1 cellular context compared by ENCODE assay signal in the genomic region with DNA sequence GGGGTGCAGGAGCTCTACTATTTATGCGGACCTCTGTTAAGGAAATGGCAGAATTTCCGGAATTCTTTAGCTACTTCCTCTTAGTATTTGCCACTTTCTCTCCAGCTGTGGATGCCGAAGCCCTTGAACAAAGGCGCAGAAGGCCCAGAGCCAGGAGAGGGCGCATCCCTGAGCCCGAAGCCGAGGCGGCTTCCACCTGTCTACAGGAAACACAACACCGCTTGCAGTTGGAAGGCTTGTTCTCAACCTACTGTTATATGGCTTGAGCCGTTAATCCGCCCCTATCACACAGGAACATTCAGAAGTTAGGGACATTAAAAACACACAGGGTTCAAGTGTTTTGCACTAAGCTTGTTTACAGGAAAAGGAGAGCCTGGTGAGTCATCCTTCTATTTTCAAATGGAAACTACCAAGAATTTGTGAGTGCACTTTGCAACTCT.
TF ChIP-seq lines count a peak whose summit lies in the region.

No MANE protein-coding gene starts in this region.

TF ChIP-seq in GM23338, 12 proteins besides CTCF, POLR2A, EP300 and RAD21:
- TF ChIP-seq, protein P1, sequence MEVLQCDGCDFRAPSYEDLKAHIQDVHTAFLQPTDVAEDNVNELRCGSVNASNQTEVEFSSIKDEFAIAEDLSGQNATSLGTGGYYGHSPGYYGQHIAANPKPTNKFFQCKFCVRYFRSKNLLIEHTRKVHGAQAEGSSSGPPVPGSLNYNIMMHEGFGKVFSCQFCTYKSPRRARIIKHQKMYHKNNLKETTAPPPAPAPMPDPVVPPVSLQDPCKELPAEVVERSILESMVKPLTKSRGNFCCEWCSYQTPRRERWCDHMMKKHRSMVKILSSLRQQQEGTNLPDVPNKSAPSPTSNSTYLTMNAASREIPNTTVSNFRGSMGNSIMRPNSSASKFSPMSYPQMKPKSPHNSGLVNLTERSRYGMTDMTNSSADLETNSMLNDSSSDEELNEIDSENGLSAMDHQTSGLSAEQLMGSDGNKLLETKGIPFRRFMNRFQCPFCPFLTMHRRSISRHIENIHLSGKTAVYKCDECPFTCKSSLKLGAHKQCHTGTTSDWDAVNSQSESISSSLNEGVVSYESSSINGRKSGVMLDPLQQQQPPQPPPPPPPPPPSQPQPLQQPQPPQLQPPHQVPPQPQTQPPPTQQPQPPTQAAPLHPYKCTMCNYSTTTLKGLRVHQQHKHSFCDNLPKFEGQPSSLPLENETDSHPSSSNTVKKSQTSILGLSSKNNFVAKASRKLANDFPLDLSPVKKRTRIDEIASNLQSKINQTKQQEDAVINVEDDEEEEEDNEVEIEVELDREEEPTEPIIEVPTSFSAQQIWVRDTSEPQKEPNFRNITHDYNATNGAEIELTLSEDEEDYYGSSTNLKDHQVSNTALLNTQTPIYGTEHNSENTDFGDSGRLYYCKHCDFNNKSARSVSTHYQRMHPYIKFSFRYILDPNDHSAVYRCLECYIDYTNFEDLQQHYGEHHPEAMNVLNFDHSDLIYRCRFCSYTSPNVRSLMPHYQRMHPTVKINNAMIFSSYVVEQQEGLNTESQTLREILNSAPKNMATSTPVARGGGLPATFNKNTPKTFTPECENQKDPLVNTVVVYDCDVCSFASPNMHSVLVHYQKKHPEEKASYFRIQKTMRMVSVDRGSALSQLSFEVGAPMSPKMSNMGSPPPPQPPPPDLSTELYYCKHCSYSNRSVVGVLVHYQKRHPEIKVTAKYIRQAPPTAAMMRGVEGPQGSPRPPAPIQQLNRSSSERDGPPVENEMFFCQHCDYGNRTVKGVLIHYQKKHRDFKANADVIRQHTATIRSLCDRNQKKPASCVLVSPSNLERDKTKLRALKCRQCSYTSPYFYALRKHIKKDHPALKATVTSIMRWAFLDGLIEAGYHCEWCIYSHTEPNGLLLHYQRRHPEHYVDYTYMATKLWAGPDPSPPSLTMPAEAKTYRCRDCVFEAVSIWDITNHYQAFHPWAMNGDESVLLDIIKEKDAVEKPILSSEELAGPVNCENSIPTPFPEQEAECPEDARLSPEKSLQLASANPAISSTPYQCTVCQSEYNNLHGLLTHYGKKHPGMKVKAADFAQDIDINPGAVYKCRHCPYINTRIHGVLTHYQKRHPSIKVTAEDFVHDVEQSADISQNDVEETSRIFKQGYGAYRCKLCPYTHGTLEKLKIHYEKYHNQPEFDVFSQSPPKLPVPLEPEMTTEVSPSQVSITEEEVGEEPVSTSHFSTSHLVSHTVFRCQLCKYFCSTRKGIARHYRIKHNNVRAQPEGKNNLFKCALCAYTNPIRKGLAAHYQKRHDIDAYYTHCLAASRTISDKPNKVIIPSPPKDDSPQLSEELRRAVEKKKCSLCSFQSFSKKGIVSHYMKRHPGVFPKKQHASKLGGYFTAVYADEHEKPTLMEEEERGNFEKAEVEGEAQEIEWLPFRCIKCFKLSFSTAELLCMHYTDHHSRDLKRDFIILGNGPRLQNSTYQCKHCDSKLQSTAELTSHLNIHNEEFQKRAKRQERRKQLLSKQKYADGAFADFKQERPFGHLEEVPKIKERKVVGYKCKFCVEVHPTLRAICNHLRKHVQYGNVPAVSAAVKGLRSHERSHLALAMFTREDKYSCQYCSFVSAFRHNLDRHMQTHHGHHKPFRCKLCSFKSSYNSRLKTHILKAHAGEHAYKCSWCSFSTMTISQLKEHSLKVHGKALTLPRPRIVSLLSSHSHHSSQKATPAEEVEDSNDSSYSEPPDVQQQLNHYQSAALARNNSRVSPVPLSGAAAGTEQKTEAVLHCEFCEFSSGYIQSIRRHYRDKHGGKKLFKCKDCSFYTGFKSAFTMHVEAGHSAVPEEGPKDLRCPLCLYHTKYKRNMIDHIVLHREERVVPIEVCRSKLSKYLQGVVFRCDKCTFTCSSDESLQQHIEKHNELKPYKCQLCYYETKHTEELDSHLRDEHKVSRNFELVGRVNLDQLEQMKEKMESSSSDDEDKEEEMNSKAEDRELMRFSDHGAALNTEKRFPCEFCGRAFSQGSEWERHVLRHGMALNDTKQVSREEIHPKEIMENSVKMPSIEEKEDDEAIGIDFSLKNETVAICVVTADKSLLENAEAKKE (CRISPR knock-in tag; IDR thresholded peaks at IDR 0.05) = peak; percentile 27; the same call in 1 of the 2 replicates
- TF ChIP-seq NANOG (IDR thresholded peaks at IDR 0.05; ENCODE audit: borderline replicate concordance) (no peak), STAT1 (IDR thresholded peaks at IDR 0.05; ENCODE audit: unreplicated experiment) (no peak)
